19 cellular contexts compared by ENCODE assay signal in genomic region chr1:21634481-21635137, GRCh38. TPM values are rescaled to one million over a fixed set of nuclear protein-coding genes. Genes with fewer than 3 reads are reported as not detected.
A peak's percentile ranks its signal among the peaks of the same experiment; 100 is the strongest.
DNase-seq lines count a peak whose midpoint lies in the region; ATAC-seq and TF ChIP-seq lines count a peak whose summit lies in the region.
"Had no signal": no experiment of that assay in that cellular context is flagged by ENCODE, and none has a peak within 500 bp of the region (broad histone marks: within the 10 kb centered on the region; RNA-seq: fewer than 3 reads in every experiment).

No MANE protein-coding gene starts in this region.

- H3K4me1 Mint-ChIP-seq in CD8-positive, alpha-beta memory T cell: no peaks in the 10 kb centered on the region
- peaks cover 32% of the 10 kb centered on the region for H3K4me1 Mint-ChIP-seq in nephron progenitor cell
- no peaks in the 10 kb centered on the region for H3K4me1 Mint-ChIP-seq in natural killer cell
- no peaks in the 10 kb centered on the region for H3K4me1 Mint-ChIP-seq in CD8-positive, alpha-beta T cell (ENCODE audit: low read depth)
- H3K4me1 Mint-ChIP-seq: activated B cell treated with CpG ODN at 0.5 μM for 24 hours; CD4-positive, alpha-beta memory T cell had no signal

- CTCF ChIA-PET in CD8-positive, alpha-beta memory T cell (lab: Charles Lee): no interaction called here
- CTCF ChIA-PET in CD8-positive, alpha-beta T cell (lab: Charles Lee): no interaction called here

- no peak for TF ChIP-seq POLR2A in GM18505 (IDR thresholded peaks at IDR 0.05; ENCODE audit: borderline replicate concordance, extremely low read depth, insufficient read depth, insufficient read length)

- no peak overlapping the region for H3K4me3 Mint-ChIP-seq in CD8-positive, alpha-beta memory T cell
- H3K4me3 Mint-ChIP-seq in nephron progenitor cell (no peak overlapping the region), natural killer cell (no peak overlapping the region)
- no peak overlapping the region for H3K4me3 Mint-ChIP-seq in CD8-positive, alpha-beta T cell
- H3K4me3 Mint-ChIP-seq: activated B cell treated with CpG ODN at 0.5 μM for 24 hours; activated CD8-positive, alpha-beta T cell treated with anti-CD3 and anti-CD28 coated beads, Interleukin-2, amount 10 ng/mL, durations not matched to agents 7 days and 5 days; CD4-positive, alpha-beta memory T cell had no signal

- H3K9me3 Mint-ChIP-seq in CD8-positive, alpha-beta memory T cell: no peaks in the 10 kb centered on the region
- H3K9me3 Mint-ChIP-seq in nephron progenitor cell (no peaks in the 10 kb centered on the region), natural killer cell (no peaks in the 10 kb centered on the region)
- no peaks in the 10 kb centered on the region for H3K9me3 Mint-ChIP-seq in CD8-positive, alpha-beta T cell
- H3K9me3 Mint-ChIP-seq: activated B cell treated with CpG ODN at 0.5 μM for 24 hours had no signal

- ATAC-seq in natural killer cell: no peak
- no peak for ATAC-seq in CD8-positive, alpha-beta T cell
- ATAC-seq in GM18505 (IDR thresholded peaks at IDR 0.05; ENCODE audit: unreplicated experiment): no peak
- ATAC-seq: activated CD8-positive, alpha-beta T cell treated with anti-CD3 and anti-CD28 coated beads, Interleukin-2, amount 10 ng/mL, durations not matched to agents 7 days and 5 days; GM12878 had no signal

- POLR2A ChIA-PET in CD8-positive, alpha-beta memory T cell (lab: Charles Lee): no interaction called here
- POLR2A ChIA-PET in CD8-positive, alpha-beta T cell (lab: Charles Lee): no interaction called here

- H3K36me3 ChIP-seq in CD8-positive, alpha-beta memory T cell (ENCODE audit: insufficient read depth, low read length): no peaks in the 10 kb centered on the region
- no peaks in the 10 kb centered on the region for H3K36me3 ChIP-seq in NT2/D1 (ENCODE audit: insufficient read depth, insufficient read length, low read length)
- no peaks in the 10 kb centered on the region for H3K36me3 ChIP-seq in duodenal mucosa (ENCODE audit: control insufficient read depth in 1 of 2, insufficient read depth in 2 of 2, low read length in 2 of 2)
- H3K36me3 ChIP-seq in CD8-positive, alpha-beta T cell (ENCODE audit: insufficient read depth, low read length): no peaks in the 10 kb centered on the region

- H3K27ac ChIP-seq in CD8-positive, alpha-beta memory T cell (ENCODE audit: low read depth, low read length): peak overlapping the region; percentile 16
- H3K27ac ChIP-seq in duodenal mucosa (ENCODE audit: low read depth, low read length): peak overlapping the region; percentile 36
- no peak overlapping the region for H3K27ac ChIP-seq in CD8-positive, alpha-beta T cell (ENCODE audit: low read depth, low read length)

- peaks cover 1 to 22% of the 10 kb centered on the region in 2 donors for H3K27me3 Mint-ChIP-seq in CD8-positive, alpha-beta memory T cell
- H3K27me3 Mint-ChIP-seq in nephron progenitor cell (ENCODE audit: low read depth, poor library complexity) (peaks cover 15% of the 10 kb centered on the region), natural killer cell (ENCODE audit: low read depth in 2 of 2) (peaks cover 0 to 8% of the 10 kb centered on the region in 2 donors)
- H3K27me3 Mint-ChIP-seq in CD8-positive, alpha-beta T cell (ENCODE audit: low read depth): peaks cover 15% of the 10 kb centered on the region

- H3K4me1 ChIP-seq in CD8-positive, alpha-beta memory T cell (ENCODE audit: insufficient read depth, low read length): no peaks in the 10 kb centered on the region
- H3K4me1 ChIP-seq in NT2/D1 (ENCODE audit: insufficient read depth, insufficient read length): peaks cover 24% of the 10 kb centered on the region
- peaks cover 26 to 30% of the 10 kb centered on the region in 2 donors for H3K4me1 ChIP-seq in duodenal mucosa (ENCODE audit: control insufficient read depth in 1 of 2, insufficient read depth in 2 of 2, low read length in 2 of 2)
- no peaks in the 10 kb centered on the region for H3K4me1 ChIP-seq in CD8-positive, alpha-beta T cell (ENCODE audit: insufficient read depth, low read length)

- no peaks in the 10 kb centered on the region for H3K9me3 ChIP-seq in CD8-positive, alpha-beta memory T cell (ENCODE audit: low read length)
- no peaks in the 10 kb centered on the region for H3K9me3 ChIP-seq in NT2/D1 (ENCODE audit: insufficient read depth, low read length)
- H3K9me3 ChIP-seq in duodenal mucosa (ENCODE audit: control insufficient read depth in 1 of 2, low read length in 2 of 2): no peaks in the 10 kb centered on the region
- no peaks in the 10 kb centered on the region for H3K9me3 ChIP-seq in CD8-positive, alpha-beta T cell (ENCODE audit: low read length)

- no peak overlapping the region for H3K4me3 ChIP-seq in CD8-positive, alpha-beta memory T cell (ENCODE audit: low read length)
- H3K4me3 ChIP-seq in NT2/D1 (ENCODE audit: insufficient read length, low read depth): no peak overlapping the region
- no peak overlapping the region for H3K4me3 ChIP-seq in duodenal mucosa (ENCODE audit: low read depth in 1 of 2, low read length in 2 of 2)
- no peak overlapping the region for H3K4me3 ChIP-seq in CD8-positive, alpha-beta T cell (ENCODE audit: low read depth, low read length)
- H3K4me3 ChIP-seq: GM12878 had no signal

- H3K27ac Mint-ChIP-seq in CD8-positive, alpha-beta memory T cell: no peak overlapping the region
- H3K27ac Mint-ChIP-seq in nephron progenitor cell: peak overlapping the region; percentile 45
- no peak overlapping the region for H3K27ac Mint-ChIP-seq in natural killer cell
- H3K27ac Mint-ChIP-seq in CD8-positive, alpha-beta T cell: no peak overlapping the region
- H3K27ac Mint-ChIP-seq: activated B cell treated with CpG ODN at 0.5 μM for 24 hours; activated CD8-positive, alpha-beta T cell treated with anti-CD3 and anti-CD28 coated beads, Interleukin-2, amount 10 ng/mL, durations not matched to agents 7 days and 5 days; CD4-positive, alpha-beta memory T cell had no signal

- no peak for TF ChIP-seq CTCF in nephron progenitor cell (IDR thresholded peaks at IDR 0.05)
- no peak for TF ChIP-seq CTCF in natural killer cell (IDR thresholded peaks at IDR 0.05)
- no peak for TF ChIP-seq CTCF in CD8-positive, alpha-beta T cell (IDR thresholded peaks at IDR 0.05)

- intact Hi-C loops in natural killer cell (cut with micrococcal nuclease): no loop called here
- intact Hi-C loops in CD8-positive, alpha-beta T cell (cut with DNase I, micrococcal nuclease): no loop called here

- no peaks in the 10 kb centered on the region for H3K27me3 ChIP-seq in CD8-positive, alpha-beta memory T cell (ENCODE audit: insufficient read depth, low read length, poor library complexity, severe bottlenecking)
- H3K27me3 ChIP-seq in NT2/D1 (ENCODE audit: insufficient read depth, insufficient read length) (no peaks in the 10 kb centered on the region), duodenal mucosa (ENCODE audit: control insufficient read depth in 1 of 2, insufficient read depth in 2 of 2, low read length in 2 of 2) (no peaks in the 10 kb centered on the region)
- no peaks in the 10 kb centered on the region for H3K27me3 ChIP-seq in CD8-positive, alpha-beta T cell (ENCODE audit: insufficient read depth, low read length)

- no peak for DNase-seq in CD8-positive, alpha-beta memory T cell
- DNase-seq in NT2/D1 (ENCODE audit: low read depth, low spot score) (no peak), nephron progenitor cell (no peak), natural killer cell (no peak), NCI-H1417 (lab: John Stamatoyannopoulos, UW) (no peak)
- no peak for DNase-seq in CD8-positive, alpha-beta T cell
- DNase-seq: activated B cell treated with CpG ODN at 0.5 μM for 24 hours; activated CD8-positive, alpha-beta T cell treated with anti-CD3 and anti-CD28 coated beads, Interleukin-2, amount 10 ng/mL, durations not matched to agents 7 days and 5 days; CD4-positive, alpha-beta memory T cell; central memory CD4-positive, alpha-beta T cell; H7; hippocampal formation; NCI-H1930; NCI-H526 treated with DMSO at 0.1 percent for 48 hours; RPMI8226; stimulated activated naive CD4-positive, alpha-beta T cell had no signal

- no peaks in the 10 kb centered on the region for H3K36me3 Mint-ChIP-seq in CD8-positive, alpha-beta memory T cell
- H3K36me3 Mint-ChIP-seq in nephron progenitor cell (ENCODE audit: low read depth): no peaks in the 10 kb centered on the region
- no peaks in the 10 kb centered on the region for H3K36me3 Mint-ChIP-seq in natural killer cell
- no peaks in the 10 kb centered on the region for H3K36me3 Mint-ChIP-seq in CD8-positive, alpha-beta T cell
- H3K36me3 Mint-ChIP-seq: CD4-positive, alpha-beta memory T cell had no signal

- H3K9ac ChIP-seq in NT2/D1 (ENCODE audit: insufficient read length, low read depth): peak overlapping the region; percentile 10
- no peak overlapping the region for H3K9ac ChIP-seq in duodenal mucosa (ENCODE audit: low read depth in 1 of 2, low read length in 2 of 2)

RNA-seq across cellular contexts. Expression of gene RAP1GAP, which starts 34.5 kb away (rescaled TPM):
- total RNA-seq in CD8-positive, alpha-beta memory T cell: under 1 TPM; 0.44 to 0.50 TPM
- not detected for polyA plus RNA-seq in CD8-positive, alpha-beta memory T cell
- total RNA-seq in natural killer cell: 1 to 10 TPM in 1 of 3 donors, under 1 TPM in 1, not detected in 1; 0.47 to 1.1 TPM
- under 1 TPM; 0.19 to 0.31 TPM for total RNA-seq in CD8-positive, alpha-beta T cell
- polyA plus RNA-seq: CD4-positive, alpha-beta memory T cell had no signal
